14 cellular contexts compared by ENCODE assay signal in genomic region chr5:127092690-127093089, GRCh38. TPM values are rescaled to one million over a fixed set of nuclear protein-coding genes. Genes with fewer than 3 reads are reported as not detected.
DNase-seq lines count a peak whose midpoint lies in the region; ATAC-seq, FAIRE-seq and TF ChIP-seq lines count a peak whose summit lies in the region.
"Had no signal": no experiment of that assay in that cellular context is flagged by ENCODE, and none has a peak within 500 bp of the region (broad histone marks: within the 10 kb centered on the region; RNA-seq: fewer than 3 reads in every experiment).

No MANE protein-coding gene starts in this region.

- peaks cover 0 to 4% of the 10 kb centered on the region in 2 donors for H3K27me3 Mint-ChIP-seq in CD8-positive, alpha-beta memory T cell

- no peaks in the 10 kb centered on the region for H3K27me3 ChIP-seq in bronchial epithelial cell (ENCODE audit: control insufficient read depth, insufficient read depth, low read length)
- H3K27me3 ChIP-seq in CD8-positive, alpha-beta memory T cell (ENCODE audit: insufficient read depth, low read length, poor library complexity, severe bottlenecking): no peaks in the 10 kb centered on the region

- H3K4me3 ChIP-seq in bronchial epithelial cell (ENCODE audit: low read depth, low read length): no peak overlapping the region
- no peak overlapping the region for H3K4me3 ChIP-seq in CD8-positive, alpha-beta memory T cell (ENCODE audit: low read length)

- H3K27ac ChIP-seq in CD8-positive, alpha-beta memory T cell (ENCODE audit: low read depth, low read length): no peak overlapping the region

- ATAC-seq in HG02759 (IDR thresholded peaks at IDR 0.05; ENCODE audit: unreplicated experiment): no peak
- no peak for ATAC-seq in HG03135 (IDR thresholded peaks at IDR 0.05; ENCODE audit: unreplicated experiment)
- ATAC-seq: left ventricle myocardium superior had no signal

- no peak for TF ChIP-seq CTCF in bronchial epithelial cell (IDR thresholded peaks at IDR 0.05; ENCODE audit: insufficient read depth, low read length, severe bottlenecking)

- no peaks in the 10 kb centered on the region for H3K4me1 ChIP-seq in CD8-positive, alpha-beta memory T cell (ENCODE audit: insufficient read depth, low read length)

- CTCF ChIA-PET in CD8-positive, alpha-beta memory T cell (lab: Charles Lee): no interaction called here

- peak overlapping the region in 1 of 8 donors; percentile 51 for H3K27ac Mint-ChIP-seq in CD8-positive, alpha-beta memory T cell
- H3K27ac Mint-ChIP-seq: CD4-positive, alpha-beta memory T cell had no signal

- H3K4me1 Mint-ChIP-seq in CD8-positive, alpha-beta memory T cell: peaks cover 0 to 3% (median 0%) of the 10 kb centered on the region in 3 donors

- no peaks in the 10 kb centered on the region for H3K9me3 ChIP-seq in CD8-positive, alpha-beta memory T cell (ENCODE audit: low read length)

- DNase-seq in ELF-1 (ENCODE audit: low read depth, low spot score) (peak; percentile 16), NCI-H510A (lab: John Stamatoyannopoulos, UW) (peak; percentile 19), bronchial epithelial cell (ENCODE audit: low read depth) (peak; percentile 70), left kidney (ENCODE audit: low read depth, low spot score) (peak; percentile 19), DMS153 (lab: John Stamatoyannopoulos, UW) (no peak)
- no peak for DNase-seq in CD8-positive, alpha-beta memory T cell
- DNase-seq: CD4-positive, alpha-beta memory T cell; head of caudate nucleus; left ventricle myocardium superior; NCI-H446; small intestine had no signal

- H3K4me3 Mint-ChIP-seq in CD8-positive, alpha-beta memory T cell: no peak overlapping the region
- H3K4me3 Mint-ChIP-seq: CD4-positive, alpha-beta memory T cell had no signal

- POLR2A ChIA-PET in CD8-positive, alpha-beta memory T cell (lab: Charles Lee): no interaction called here

- no peaks in the 10 kb centered on the region for H3K36me3 Mint-ChIP-seq in CD8-positive, alpha-beta memory T cell
- H3K36me3 Mint-ChIP-seq: CD4-positive, alpha-beta memory T cell had no signal

- FAIRE-seq in bronchial epithelial cell (lab: Jason Lieb, UNC): no peak
- FAIRE-seq: small intestine had no signal

- H3K36me3 ChIP-seq in bronchial epithelial cell (ENCODE audit: control insufficient read depth, insufficient read depth, low read length): no peaks in the 10 kb centered on the region
- H3K36me3 ChIP-seq in CD8-positive, alpha-beta memory T cell (ENCODE audit: insufficient read depth, low read length): no peaks in the 10 kb centered on the region

- no peaks in the 10 kb centered on the region for H3K9me3 Mint-ChIP-seq in CD8-positive, alpha-beta memory T cell

RNA-seq across cellular contexts. Expression of gene C5orf63, which starts 19.4 kb away (rescaled TPM):
- total RNA-seq in bronchial epithelial cell: 4.5 and 5.9 TPM in 2 replicates
- total RNA-seq in CD8-positive, alpha-beta memory T cell: 10 to 100 TPM in 1 of 2 experiments, 1 to 10 TPM in 1; 10.0 to 11.9 TPM
- polyA plus RNA-seq in CD8-positive, alpha-beta memory T cell: 5.2 TPM
- polyA plus RNA-seq: neural cell had no signal

Comparison
In these comparisons a context has a peak if more than half of its experiments do, and no peak if none do; other contexts are left out.
1. DNase-seq: peak in ELF-1 (single experiment), NCI-H510A (single experiment), bronchial epithelial cell (single experiment) and left kidney (single experiment); none in CD8-positive, alpha-beta memory T cell (0 of 5) and DMS153 (single experiment).